20 cellular contexts compared by ENCODE assay signal in the genomic region with DNA sequence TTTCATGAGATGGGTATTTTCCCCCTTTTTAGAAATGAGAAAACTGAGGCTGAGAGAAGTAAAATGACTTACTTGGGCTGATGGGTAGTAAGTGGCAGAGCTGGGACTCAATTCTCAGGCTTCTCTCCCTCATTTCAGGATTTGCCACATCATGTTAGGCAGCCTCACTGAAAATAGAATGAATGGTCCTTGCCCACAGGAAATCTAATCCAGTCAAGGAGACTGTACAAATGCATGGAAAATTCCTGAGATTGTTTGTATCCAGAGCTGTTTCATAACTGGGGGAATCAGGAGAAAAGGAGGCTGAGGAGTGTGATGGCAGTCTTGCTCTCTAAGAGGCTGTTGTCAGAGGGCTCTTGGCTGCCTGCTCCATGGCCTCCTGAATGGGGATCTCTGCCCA.
DNase-seq lines count a peak whose midpoint lies in the region; ATAC-seq, FAIRE-seq and TF ChIP-seq lines count a peak whose summit lies in the region.
"Had no signal": no experiment of that assay in that cellular context is flagged by ENCODE, and none has a peak within 500 bp of the region (broad histone marks: within the 10 kb centered on the region; RNA-seq: fewer than 3 reads in every experiment).

No MANE protein-coding gene starts in this region.

- H3K9me3 ChIP-seq in astrocyte (ENCODE audit: insufficient read depth, low read depth, low read length): no peaks in the 10 kb centered on the region
- H3K9me3 ChIP-seq: BE2C, HAP-1 had no signal

- H3K9ac ChIP-seq in astrocyte (ENCODE audit: low read length): no peak overlapping the region
- H3K9ac ChIP-seq: parathyroid adenoma had no signal

- ATAC-seq in GM21390 (IDR thresholded peaks at IDR 0.05; ENCODE audit: unreplicated experiment): no peak
- ATAC-seq in naive thymus-derived CD8-positive, alpha-beta T cell: no peak
- ATAC-seq: Right ventricle myocardium inferior; stimulated activated naive CD8-positive, alpha-beta T cell treated with anti-CD3 and anti-CD28 coated beads, Interleukin-15, Interleukin-2, amounts not matched to agents 100 U/mL and 50 U/mL, for 24 hours; T-cell had no signal

- H3K27ac Mint-ChIP-seq in astrocyte (ENCODE audit: unreplicated experiment) (no peak overlapping the region), progenitor cell of endocrine pancreas (no peak overlapping the region)
- no peak overlapping the region for H3K27ac Mint-ChIP-seq in naive thymus-derived CD8-positive, alpha-beta T cell
- H3K27ac Mint-ChIP-seq: activated CD4-positive, alpha-beta memory T cell treated with anti-CD3 and anti-CD28 coated beads, Interleukin-2, amount 10 ng/mL, durations not matched to agents 7 days and 5 days; T-cell had no signal

- H3K4me2 ChIP-seq in astrocyte (ENCODE audit: low read length): no peak overlapping the region

- TF ChIP-seq CTCF in astrocyte (IDR thresholded peaks at IDR 0.05; ENCODE audit: insufficient read depth, low read depth, low read length): no peak
- TF ChIP-seq CTCF in fibroblast of villous mesenchyme (IDR thresholded peaks at IDR 0.05; ENCODE audit: insufficient read depth, low read depth, low read length): no peak
- no peak for TF ChIP-seq CTCF in retinal pigment epithelial cell (conservative IDR thresholded peaks at IDR 0.05; ENCODE audit: low read depth, low read length)
- no peak for TF ChIP-seq CTCF in progenitor cell of endocrine pancreas (IDR thresholded peaks at IDR 0.05; ENCODE audit: unreplicated experiment)

- H3K4me3 ChIP-seq in astrocyte (ENCODE audit: insufficient read depth, low read depth, low read length) (no peak overlapping the region), fibroblast of villous mesenchyme (ENCODE audit: low read depth, low read length) (no peak overlapping the region), retinal pigment epithelial cell (ENCODE audit: low read length) (no peak overlapping the region)
- H3K4me3 ChIP-seq: HAP-1 had no signal

- no peak overlapping the region for H3K27ac ChIP-seq in astrocyte (ENCODE audit: low read depth, low read length)
- H3K27ac ChIP-seq: parathyroid adenoma had no signal

- no peak overlapping the region for H2AFZ ChIP-seq in astrocyte (ENCODE audit: low read depth, low read length)
- H2AFZ ChIP-seq: parathyroid adenoma had no signal

- H3K79me2 ChIP-seq in astrocyte (ENCODE audit: insufficient read depth, low read length): no peaks in the 10 kb centered on the region
- H3K79me2 ChIP-seq: parathyroid adenoma had no signal

- no peaks in the 10 kb centered on the region for H3K27me3 ChIP-seq in astrocyte (ENCODE audit: insufficient read depth, low read length)
- H3K27me3 ChIP-seq: BE2C had no signal

- POLR2A ChIA-PET in naive thymus-derived CD8-positive, alpha-beta T cell (lab: Charles Lee): no interaction called here

- H3K27me3 Mint-ChIP-seq in astrocyte (ENCODE audit: low read depth, unreplicated experiment): peaks cover 36% of the 10 kb centered on the region
- H3K27me3 Mint-ChIP-seq in naive thymus-derived CD8-positive, alpha-beta T cell: peaks cover 0 to 5% (median 0%) of the 10 kb centered on the region in 5 donors
- H3K27me3 Mint-ChIP-seq in progenitor cell of endocrine pancreas: peaks cover 21% of the 10 kb centered on the region
- H3K27me3 Mint-ChIP-seq: activated CD4-positive, alpha-beta memory T cell treated with anti-CD3 and anti-CD28 coated beads, Interleukin-2, amount 10 ng/mL, durations not matched to agents 7 days and 5 days; T-cell had no signal

- H4K20me1 ChIP-seq in astrocyte (ENCODE audit: insufficient read depth, low read length): no peaks in the 10 kb centered on the region

- H3K36me3 Mint-ChIP-seq in astrocyte (ENCODE audit: low read depth, unreplicated experiment) (no peaks in the 10 kb centered on the region), progenitor cell of endocrine pancreas (ENCODE audit: insufficient read depth) (no peaks in the 10 kb centered on the region)
- no peaks in the 10 kb centered on the region for H3K36me3 Mint-ChIP-seq in naive thymus-derived CD8-positive, alpha-beta T cell
- H3K36me3 Mint-ChIP-seq: T-cell had no signal

- H3K4me1 Mint-ChIP-seq in astrocyte (ENCODE audit: low read depth, unreplicated experiment) (peaks cover 9% of the 10 kb centered on the region), progenitor cell of endocrine pancreas (ENCODE audit: low read depth) (peaks cover 2% of the 10 kb centered on the region)
- peaks cover 0 to 8% (median 2%) of the 10 kb centered on the region in 4 donors for H3K4me1 Mint-ChIP-seq in naive thymus-derived CD8-positive, alpha-beta T cell
- H3K4me1 Mint-ChIP-seq: activated CD4-positive, alpha-beta memory T cell treated with anti-CD3 and anti-CD28 coated beads, Interleukin-2, amount 10 ng/mL, durations not matched to agents 7 days and 5 days had no signal

- DNase-seq in AG20443 (ENCODE audit: low spot score) (peak; percentile 52), astrocyte (ENCODE audit: low read depth) (peak; percentile 44), fibroblast of villous mesenchyme (ENCODE audit: low read depth) (peak; percentile 49), retinal pigment epithelial cell (ENCODE audit: low read depth) (peak; percentile 29), progenitor cell of endocrine pancreas (ENCODE audit: low spot score, unreplicated experiment) (no peak)
- no peak for DNase-seq in naive thymus-derived CD8-positive, alpha-beta T cell
- DNase-seq in stimulated activated CD4-positive, alpha-beta T cell treated with anti-CD3 and anti-CD28 coated beads, Interleukin-1b, Interleukin-23, amount 100 ng/mL, for 48 hours: no peak
- DNase-seq: activated CD4-positive, alpha-beta memory T cell treated with anti-CD3 and anti-CD28 coated beads, Interleukin-2, amount 10 ng/mL, durations not matched to agents 7 days and 5 days; BE2C; cortex of kidney; kidney glomerular epithelial cell; NCI-H146; NCI-H446 treated with DMSO at 0.1 percent for 48 hours; stimulated activated CD4-positive, alpha-beta T cell treated with anti-CD3 and anti-CD28 coated beads, Interleukin-12 subunit alpha, Interleukin-12 subunit beta, amount 100 ng/mL, for 4 hours; stimulated activated naive CD8-positive, alpha-beta T cell treated with anti-CD3 and anti-CD28 coated beads, Interleukin-15, Interleukin-2, amounts not matched to agents 100 U/mL and 50 U/mL, for 24 hours; T-cell had no signal

- no peaks in the 10 kb centered on the region for H3K9me3 Mint-ChIP-seq in astrocyte (ENCODE audit: unreplicated experiment)
- no peaks in the 10 kb centered on the region for H3K9me3 Mint-ChIP-seq in naive thymus-derived CD8-positive, alpha-beta T cell
- no peaks in the 10 kb centered on the region for H3K9me3 Mint-ChIP-seq in progenitor cell of endocrine pancreas (ENCODE audit: low read depth)
- H3K9me3 Mint-ChIP-seq: activated CD4-positive, alpha-beta memory T cell treated with anti-CD3 and anti-CD28 coated beads, Interleukin-2, amount 10 ng/mL, durations not matched to agents 7 days and 5 days; T-cell had no signal

- no peak overlapping the region for H3K4me3 Mint-ChIP-seq in astrocyte (ENCODE audit: unreplicated experiment)
- H3K4me3 Mint-ChIP-seq in naive thymus-derived CD8-positive, alpha-beta T cell: no peak overlapping the region
- H3K4me3 Mint-ChIP-seq in progenitor cell of endocrine pancreas (ENCODE audit: low read depth): no peak overlapping the region
- H3K4me3 Mint-ChIP-seq: activated CD4-positive, alpha-beta memory T cell treated with anti-CD3 and anti-CD28 coated beads, Interleukin-2, amount 10 ng/mL, durations not matched to agents 7 days and 5 days; T-cell had no signal

- no peak for FAIRE-seq in astrocyte (lab: Jason Lieb, UNC)

- H3K36me3 ChIP-seq in astrocyte (ENCODE audit: insufficient read depth, low read length): no peaks in the 10 kb centered on the region
- H3K36me3 ChIP-seq: BE2C, HAP-1 had no signal

- H3K4me1 ChIP-seq in astrocyte (ENCODE audit: insufficient read depth, low read length): no peaks in the 10 kb centered on the region
- H3K4me1 ChIP-seq: BE2C, HAP-1, parathyroid adenoma had no signal

Comparison
In these comparisons a context has a peak if more than half of its experiments do, and no peak if none do; other contexts are left out.
1. DNase-seq: peak in AG20443 (single experiment), astrocyte (single experiment), fibroblast of villous mesenchyme (single experiment) and retinal pigment epithelial cell (single experiment); none in naive thymus-derived CD8-positive, alpha-beta T cell (0 of 10), progenitor cell of endocrine pancreas (single experiment) and stimulated activated CD4-positive, alpha-beta T cell treated with anti-CD3 and anti-CD28 coated beads, Interleukin-1b, Interleukin-23, amount 100 ng/mL, for 48 hours (single experiment).